2 cellular contexts compared by ENCODE assay signal in genomic region chr5:53944981-53945380, GRCh38.
TF ChIP-seq lines count a peak whose summit lies in the region.

No MANE protein-coding gene starts in this region.

TF ChIP-seq in IMR-90, 13 proteins besides CTCF, POLR2A, EP300 and RAD21:
- no peak for TF ChIP-seq RCOR1 (IDR thresholded peaks at IDR 0.05; ENCODE audit: insufficient replicate concordance, low read length)
- TF ChIP-seq CEBPB (IDR thresholded peaks at IDR 0.05; ENCODE audit: low read depth, low read length) = no peak
- no peak for TF ChIP-seq NFE2L2 (IDR thresholded peaks at IDR 0.05; ENCODE audit: low read depth, low read length)
- no peak for TF ChIP-seq MAFK (IDR thresholded peaks at IDR 0.05; ENCODE audit: low read depth, low read length)
- TF ChIP-seq RFX5 (IDR thresholded peaks at IDR 0.05; ENCODE audit: low read depth, low read length) = no peak
- TF ChIP-seq USF2 (IDR thresholded peaks at IDR 0.05; ENCODE audit: low read depth, low read length) = peak; percentile 86
- TF ChIP-seq FOS (IDR thresholded peaks at IDR 0.05; ENCODE audit: low read depth, low read length) = 0 out of 2 replicates have a peak, but pooled peaks have one; percentile 2
- TF ChIP-seq SMC3 (IDR thresholded peaks at IDR 0.05; ENCODE audit: low read depth, low read length) = no peak
- no peak for TF ChIP-seq MXI1 (IDR thresholded peaks at IDR 0.05; ENCODE audit: borderline replicate concordance, low read depth, low read length)
- no peak for TF ChIP-seq CHD1 (IDR thresholded peaks at IDR 0.05; ENCODE audit: low read depth, low read length)
- TF ChIP-seq BHLHE40 (IDR thresholded peaks at IDR 0.05; ENCODE audit: low read depth, low read length) = peak; percentile 51; the same call in 1 of the 2 replicates
- no peak for TF ChIP-seq MAZ (IDR thresholded peaks at IDR 0.05; ENCODE audit: borderline replicate concordance, low read depth, low read length)

TF ChIP-seq in K562, 482 proteins besides CTCF, POLR2A, EP300 and RAD21 (continues in another document):
- no peak for TF ChIP-seq GABPB2 (CRISPR knock-in tag; conservative IDR thresholded peaks at IDR 0.05)
- no peak for TF ChIP-seq TSHZ1 (CRISPR knock-in tag; IDR thresholded peaks at IDR 0.05)
- TF ChIP-seq NFYB (IDR thresholded peaks at IDR 0.05; ENCODE audit: extremely low read depth, insufficient read length) = no peak
- TF ChIP-seq CLOCK (CRISPR knock-in tag; IDR thresholded peaks at IDR 0.05; ENCODE audit: borderline replicate concordance) = no peak
- TF ChIP-seq ZC3H4 (CRISPR knock-in tag; IDR thresholded peaks at IDR 0.05; ENCODE audit: borderline replicate concordance) = no peak
- 0 out of 2 replicates have a peak, but pooled peaks have one; percentile 12 for TF ChIP-seq MGA (IDR thresholded peaks at IDR 0.05)
- no peak for TF ChIP-seq ZNF253 (CRISPR knock-in tag; conservative IDR thresholded peaks at IDR 0.05)
- TF ChIP-seq NEUROD1 (IDR thresholded peaks at IDR 0.05; ENCODE audit: borderline replicate concordance, low read depth, low read length, partially characterized antibody) = no peak
- no peak for TF ChIP-seq POLR3G (IDR thresholded peaks at IDR 0.05; ENCODE audit: extremely low read depth, insufficient read length, insufficient replicate concordance)
- TF ChIP-seq SMAD4 (CRISPR knock-in tag; conservative IDR thresholded peaks at IDR 0.05) = no peak
- TF ChIP-seq GTF2F1 (IDR thresholded peaks at IDR 0.05; ENCODE audit: low read depth, low read length) = no peak
- TF ChIP-seq GTF2B (IDR thresholded peaks at IDR 0.05; ENCODE audit: extremely low read depth, insufficient read length) = no peak
- 0 out of 2 replicates have a peak, but pooled peaks have one; percentile 15 for TF ChIP-seq HMBOX1 (IDR thresholded peaks at IDR 0.05)
- TF ChIP-seq STAT6 (CRISPR knock-in tag; IDR thresholded peaks at IDR 0.05) = no peak
- TF ChIP-seq FOSL1 (tag; conservative IDR thresholded peaks at IDR 0.05) = peak; percentile 64; the same call in 1 of the 2 replicates
- TF ChIP-seq RBM14 (IDR thresholded peaks at IDR 0.05; ENCODE audit: borderline replicate concordance, insufficient read depth, low read depth, low read length) = no peak
- TF ChIP-seq TARDBP (IDR thresholded peaks at IDR 0.05) = no peak
- TF ChIP-seq KLF1 (tag; IDR thresholded peaks at IDR 0.05) = no peak
- TF ChIP-seq PREB (CRISPR knock-in tag; IDR thresholded peaks at IDR 0.05) = no peak
- no peak for TF ChIP-seq OTX1 (CRISPR knock-in tag; IDR thresholded peaks at IDR 0.05)
- TF ChIP-seq NR2C1 (IDR thresholded peaks at IDR 0.05) = no peak
- peak; percentile 37; the same call in 1 of the 2 replicates for TF ChIP-seq NR2C1 (tag; IDR thresholded peaks at IDR 0.05)
- peak; percentile 31; the same call in 1 of the 2 replicates for TF ChIP-seq JUND (IDR thresholded peaks at IDR 0.05; ENCODE audit: borderline replicate concordance, low read depth, low read length)
- TF ChIP-seq JUND (tag; IDR thresholded peaks at IDR 0.05; ENCODE audit: borderline replicate concordance, low read depth, low read length) = no peak
